19 cellular contexts compared by ENCODE assay signal in the genomic region with DNA sequence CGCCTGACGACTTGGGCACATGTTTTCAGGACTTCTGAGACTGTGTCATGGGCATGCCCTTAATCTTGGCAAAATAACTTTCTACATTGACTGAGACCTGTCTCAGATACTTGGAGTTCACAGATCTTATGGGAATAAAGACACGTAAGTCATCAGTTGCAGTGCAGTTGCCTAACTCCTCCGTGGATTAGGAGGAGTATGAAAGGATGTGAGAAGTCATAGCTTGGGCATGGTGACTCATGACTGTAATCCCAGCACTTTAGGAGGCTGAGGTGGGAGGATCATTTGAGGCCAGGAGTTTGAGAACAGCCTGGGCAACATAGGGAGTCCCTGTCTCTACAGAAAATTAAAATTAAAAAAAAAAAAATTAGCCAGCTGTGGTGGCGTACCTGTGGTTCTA.
"Had no signal": no experiment of that assay in that cellular context is flagged by ENCODE, and none has a peak within 500 bp of the region (broad histone marks: within the 10 kb centered on the region; RNA-seq: fewer than 3 reads in every experiment).

No MANE protein-coding gene starts in this region.

- H3K9me3 ChIP-seq: sigmoid colon, stomach, testis, upper lobe of left lung had no signal

- H2AFZ ChIP-seq: parathyroid adenoma had no signal

- H3K4me1 ChIP-seq: testis, upper lobe of left lung had no signal

- H3K36me3 ChIP-seq: brain microvascular endothelial cell had no signal

- H3K27ac ChIP-seq: brain microvascular endothelial cell, dorsolateral prefrontal cortex, epithelial cell of prostate, parathyroid adenoma, sigmoid colon, stomach, testis, upper lobe of left lung had no signal

- H3K27me3 ChIP-seq: brain microvascular endothelial cell, dorsolateral prefrontal cortex, sigmoid colon, stomach, testis, upper lobe of left lung had no signal

- DNase-seq: activated CD4-positive, alpha-beta T cell treated with anti-CD3 and anti-CD28 coated beads for 48 hours; activated CD4-positive, CD25-positive, alpha-beta regulatory T cell; activated CD8-positive, alpha-beta T cell treated with anti-CD3 and anti-CD28 coated beads for 36 hours; activated naive CD4-positive, alpha-beta T cell treated with anti-CD3 and anti-CD28 coated beads for 36 hours; activated T-cell treated with anti-CD3 and anti-CD28 coated beads, Interleukin-2, amount 50 U/mL, for 24 hours; aorta; brain microvascular endothelial cell; central memory CD4-positive, alpha-beta T cell; dorsolateral prefrontal cortex; hypothalamus; midbrain; sigmoid colon; stimulated activated CD4-positive, alpha-beta T cell treated with anti-CD3 and anti-CD28 coated beads, Interleukin-4, amount 100 ng/mL, for 24 hours; stomach; testis; upper lobe of left lung had no signal

- H3K79me2 ChIP-seq: parathyroid adenoma had no signal

- H3K9ac ChIP-seq: parathyroid adenoma had no signal

- H3K4me3 ChIP-seq: dorsolateral prefrontal cortex, lung, sigmoid colon, stomach, testis, upper lobe of left lung had no signal
